Comparison of ENCODE assay signal across 8 cellular contexts in genomic region chr17:28644782-28645575, GRCh38. TPM values are rescaled to one million over a fixed set of nuclear protein-coding genes. Genes with fewer than 3 reads are reported as not detected.
DNase-seq lines count a peak whose midpoint lies in the region; ATAC-seq and TF ChIP-seq lines count a peak whose summit lies in the region.

BLTP2 (minus strand) TSS chr17:28645158; CDS start chr17:28645056, 102 bp downstream.

- H3K27me3 ChIP-seq in spleen (replicated peaks in 1 of 7), result no peaks in the 10 kb centered on the region

- H3K4me3 ChIP-seq in cardiac fibroblast (replicated peaks in 1 of 2; ENCODE audit: low read depth in 2 of 2, low read length in 2 of 2), result peak within 1 kb of the TSS; percentile 90 to 91
- H3K4me3 ChIP-seq in spleen, result peak within 1 kb of the TSS; percentile 68 to 97 (median 90)

- intact Hi-C loops in activated B cell treated with CpG ODN at 0.5 μM for 24 hours (cut with micrococcal nuclease) (loop anchor here (1.0 to 2.0 kb wide), 8 partner anchors 17 to 307 kb away; partner anchors contain the start of genes ALDOC, RPL23A, SPAG5 and SUPT6H), spleen (cut with DNase I; ENCODE audit: low total_unique reads) (no loop called here)

- peak; percentile 53 to 72 (median 66) for TF ChIP-seq POLR2A in spleen (IDR thresholded peaks at IDR 0.05)

- peak within 1 kb of the TSS; percentile 93 to 99 (median 96) for H3K27ac ChIP-seq in spleen

- H3K36me3 Mint-ChIP-seq in activated B cell treated with CpG ODN at 0.5 μM for 24 hours (ENCODE audit: low read depth), result peaks cover 55% of the 10 kb centered on the region

- H3K4me1 Mint-ChIP-seq in activated B cell treated with CpG ODN at 0.5 μM for 24 hours, result peaks cover 40% of the 10 kb centered on the region

- CTCF ChIA-PET in activated B cell treated with CpG ODN at 0.5 μM for 24 hours (lab: Charles Lee), result interaction anchor here (1.2 to 2.0 kb wide), 8 partner anchors 11 to 472 kb away, joined by 3 to 10 read pairs (median 6); partner anchors contain the start of genes SDF2 and SUPT6H

- WGBS in spleen, 5 donors, result 0 to 1% (median 0%) methylated on average over 50 to 89 of the region's 89 CpGs

- H3K36me3 ChIP-seq in spleen, result peaks cover 2 to 62% (median 48%) of the 10 kb centered on the region in 6 donors

- no peaks in the 10 kb centered on the region for H3K9me3 ChIP-seq in spleen

- POLR2A ChIA-PET in activated B cell treated with CpG ODN at 0.5 μM for 24 hours (lab: Charles Lee), result interaction anchor here (0.6 to 5.1 kb wide), 26 partner anchors 9 to 495 kb away, joined by 3 to 100 read pairs (median 8); partner anchors contain the start of genes ALDOC, DHRS13, FAM222B and IFT20

- ATAC-seq in GM18907 (IDR thresholded peaks at IDR 0.05; ENCODE audit: unreplicated experiment) (peak; percentile 89), HG03139 (IDR thresholded peaks at IDR 0.05; ENCODE audit: unreplicated experiment) (peak; percentile 84), activated B cell treated with CpG ODN at 0.5 μM for 24 hours (ENCODE audit: low read depth) (peak; percentile 97)

- H3K4me3 Mint-ChIP-seq in activated B cell treated with CpG ODN at 0.5 μM for 24 hours, result peak within 1 kb of the TSS; percentile 97

- no peaks in the 10 kb centered on the region for H3K9me3 Mint-ChIP-seq in activated B cell treated with CpG ODN at 0.5 μM for 24 hours

- peaks cover 31 to 72% (median 52%) of the 10 kb centered on the region in 6 donors for H3K4me1 ChIP-seq in spleen

- H3K27ac Mint-ChIP-seq in activated B cell treated with CpG ODN at 0.5 μM for 24 hours, result peak within 1 kb of the TSS; percentile 91

- in situ Hi-C loops in ACHN (cut with HindIII; ENCODE audit: low pct_ligation_motif_present, low pct_unique_long_range_greater_than_20kb, low sequenced_read_pairs), result no loop called here

- H3K27me3 Mint-ChIP-seq in activated B cell treated with CpG ODN at 0.5 μM for 24 hours, result no peaks in the 10 kb centered on the region

- DNase-seq in ACHN, result peak; percentile 97
- DNase-seq in NCI-H226, result peak; percentile 95
- peak; percentile 91 for DNase-seq in activated B cell treated with CpG ODN at 0.5 μM for 24 hours
- peak; percentile 93 to 96 for DNase-seq in cardiac fibroblast (ENCODE audit: low read depth in 2 of 2)
- peak; percentile 94 for DNase-seq in inferior parietal cortex (ENCODE audit: extremely low spot score)
- DNase-seq in spleen, result peak; percentile 100

- TF ChIP-seq CTCF in activated B cell treated with CpG ODN at 0.5 μM for 24 hours (IDR thresholded peaks at IDR 0.05) (no peak), cardiac fibroblast (IDR thresholded peaks at IDR 0.05; ENCODE audit: low read depth, low read length) (no peak), spleen (IDR thresholded peaks at IDR 0.05 in 8 of 11, conservative IDR thresholded peaks at IDR 0.05 in 3 of 11) (peak in 7 of 11 experiments; percentile 6 to 31 (median 16))

RNA-seq across cellular contexts. Expression of gene BLTP2, which starts in this region (rescaled TPM):
- total RNA-seq in activated B cell treated with CpG ODN at 0.5 μM for 24 hours, result 162 and 182 TPM in 2 replicates
- 100 to 1,000 TPM; 143 to 193 (median 149) TPM for total RNA-seq in spleen
- polyA plus RNA-seq in spleen, result 10 to 100 TPM; 11.8 to 25.2 (median 14.6) TPM

Comparison
In these comparisons a context has a peak if more than half of its experiments do, and no peak if none do; other contexts are left out.
1. Peak in every context shown above with its lines: DNase-seq, ATAC-seq, H3K4me3 ChIP-seq and H3K27ac ChIP-seq.
2. CTCF ChIP-seq: peak in spleen (7 of 11); none in activated B cell treated with CpG ODN at 0.5 μM for 24 hours (single experiment) and cardiac fibroblast (single experiment).